Comparison of ENCODE assay signal across 3 cellular contexts in genomic region chr7:106851632-106852031, GRCh38. TPM values are rescaled to one million over a fixed set of nuclear protein-coding genes. Genes with fewer than 3 reads are reported as not detected.
"Had no signal": no experiment of that assay in that cellular context is flagged by ENCODE, and none has a peak within 500 bp of the region (broad histone marks: within the 10 kb centered on the region; RNA-seq: fewer than 3 reads in every experiment).

No MANE protein-coding gene starts in this region.

RNA-seq across cellular contexts. Expression of gene PIK3CG, which starts 13.4 kb away (rescaled TPM):
- total RNA-seq: bronchial epithelial cell, chondrocyte had no signal
- polyA plus RNA-seq: cardiac muscle cell had no signal
